Comparison of ENCODE assay signal across 12 cellular contexts in the genomic region with DNA sequence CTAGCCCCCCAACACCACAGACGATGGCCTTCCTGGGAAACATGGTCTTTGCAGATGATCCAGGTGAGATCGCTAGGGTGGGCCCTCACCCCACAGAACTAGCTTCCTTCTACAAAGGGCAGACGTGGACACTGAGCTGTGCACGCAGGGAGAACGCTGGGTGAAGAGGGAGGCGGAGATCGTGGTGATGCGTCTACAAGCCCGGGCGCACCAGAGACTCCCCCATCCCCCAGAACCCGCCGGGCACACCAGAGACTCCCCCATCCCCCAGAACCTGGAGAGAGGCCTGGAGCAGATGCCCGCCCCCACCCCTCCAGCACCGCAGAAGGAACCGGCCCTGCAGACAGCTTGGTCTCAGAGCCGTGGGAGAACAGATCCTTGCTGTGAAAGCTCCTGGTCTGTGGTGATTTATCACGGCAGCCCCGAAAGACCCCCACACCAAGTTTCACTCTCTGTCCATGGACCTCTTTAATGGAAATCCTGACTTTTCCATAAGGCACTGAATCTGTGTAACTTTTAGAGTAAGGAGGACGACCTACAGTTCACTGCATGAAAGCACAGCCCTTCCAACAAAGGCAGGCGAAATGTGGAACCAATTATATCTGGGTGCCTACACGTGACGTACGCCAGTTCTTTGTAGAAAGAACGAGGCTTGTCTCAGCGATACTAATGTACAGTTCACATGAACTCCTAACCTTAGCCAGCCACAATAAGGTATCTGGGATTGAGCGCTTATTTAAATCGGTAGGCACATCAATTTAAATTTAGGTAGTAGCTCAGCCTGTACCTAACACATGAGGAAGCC.
A peak's percentile ranks its signal among the peaks of the same experiment; 100 is the strongest.
DNase-seq lines count a peak whose midpoint lies in the region; ATAC-seq and TF ChIP-seq lines count a peak whose summit lies in the region.
"Had no signal": no experiment of that assay in that cellular context is flagged by ENCODE, and none has a peak within 500 bp of the region (broad histone marks: within the 10 kb centered on the region; RNA-seq: fewer than 3 reads in every experiment).

No MANE protein-coding gene starts in this region.

- DNase-seq in T-helper 1 cell, result no peak
- peak; percentile 82 for DNase-seq in SK-N-SH
- no peak for DNase-seq in endothelial cell (ENCODE audit: low spot score)
- no peak for DNase-seq in osteocyte (ENCODE audit: extremely low spot score, unreplicated experiment)
- DNase-seq in NCI-H446 treated with DMSO at 0.1 percent for 48 hours (lab: John Stamatoyannopoulos, UW), result no peak
- DNase-seq: mucosa of descending colon, NCI-H1694 treated with DMSO at 0.1 percent for 48 hours had no signal

- CTCF ChIA-PET in SK-N-SH (lab: Yijun Ruan, JAX), result interaction anchor here (1.0 to 2.1 kb wide), 3 partner anchors 9 to 53 kb away, joined by 4 to 6 read pairs (median 4); no protein-coding TSS in a partner anchor

- H3K9me2 ChIP-seq in SK-N-SH, result no peaks in the 10 kb centered on the region

- ATAC-seq in GM21390 (IDR thresholded peaks at IDR 0.05; ENCODE audit: unreplicated experiment), result no peak
- ATAC-seq in GM21515 (IDR thresholded peaks at IDR 0.05; ENCODE audit: unreplicated experiment), result no peak
- ATAC-seq: mucosa of descending colon had no signal

- H3K4me1 Mint-ChIP-seq in T-helper 1 cell treated with Interleukin-12 subunit alpha and Interleukin-12 subunit beta and Interleukin-4 antibody, amounts not matched to agents 30 μg/mL and 1 μg/mL, for 36 hours (ENCODE audit: low read depth), result peaks cover 47% of the 10 kb centered on the region
- H3K4me1 Mint-ChIP-seq in endothelial cell (ENCODE audit: unreplicated experiment) (peaks cover 51% of the 10 kb centered on the region), osteocyte (ENCODE audit: unreplicated experiment) (peaks cover 61% of the 10 kb centered on the region)

- TF ChIP-seq EP300 in SK-N-SH (IDR thresholded peaks at IDR 0.05; ENCODE audit: borderline replicate concordance in 1 of 2, low read depth in 1 of 2, low read length in 1 of 2), result peak in 1 of 2 experiments; percentile 66; a peak in 2 of 4 replicates

- H3K4me3 ChIP-seq in SK-N-SH (ENCODE audit: low read depth in 2 of 2, low read length in 1 of 2), result no peak overlapping the region; a peak in 1 of 4 replicates
- H3K4me3 ChIP-seq: mucosa of descending colon, skin epidermis had no signal

- TF ChIP-seq CTCF in SK-N-SH (IDR thresholded peaks at IDR 0.05), result no peak
- TF ChIP-seq CTCF in endothelial cell (IDR thresholded peaks at IDR 0.05; ENCODE audit: unreplicated experiment), result no peak
- no peak for TF ChIP-seq CTCF in osteocyte (IDR thresholded peaks at IDR 0.05)

- peaks cover 89% of the 10 kb centered on the region for H3K79me2 ChIP-seq in SK-N-SH (ENCODE audit: insufficient read depth)

- peaks cover 11 to 57% of the 10 kb centered on the region in 2 experiments for H3K4me1 ChIP-seq in SK-N-SH (ENCODE audit: control insufficient read depth in 1 of 2, insufficient read depth in 2 of 2, low read depth in 1 of 2, low read length in 1 of 2)

- no peaks in the 10 kb centered on the region for H3F3A ChIP-seq in SK-N-SH (replicated peaks; ENCODE audit: insufficient read depth)

- POLR2A ChIA-PET in SK-N-SH (lab: Yijun Ruan, JAX), result no interaction called here

- H2AFZ ChIP-seq in SK-N-SH (ENCODE audit: low read depth), result no peak overlapping the region

- WGBS in SK-N-SH (ENCODE audit: low lambda C conversion rate), result 54% methylated on average over 24 of the region's 27 CpGs

- peak overlapping the region; percentile 3; the same call in 1 of the 2 replicates for H3K4me2 ChIP-seq in SK-N-SH

- TF ChIP-seq RAD21 in SK-N-SH (IDR thresholded peaks at IDR 0.05; ENCODE audit: low read length), result peak; percentile 29

- H3K36me3 ChIP-seq in SK-N-SH (replicated peaks in 1 of 2; ENCODE audit: control insufficient read depth in 1 of 2, insufficient read depth in 2 of 2, low read length in 1 of 2), result no peaks in the 10 kb centered on the region

- peaks cover 92% of the 10 kb centered on the region for H4K20me1 ChIP-seq in SK-N-SH (ENCODE audit: insufficient read depth)

- no peak overlapping the region for H3K9ac ChIP-seq in SK-N-SH

- H3K4me3 Mint-ChIP-seq in T-helper 1 cell treated with Interleukin-12 subunit alpha and Interleukin-12 subunit beta and Interleukin-4 antibody, amounts not matched to agents 30 μg/mL and 1 μg/mL, for 36 hours, result no peak overlapping the region
- peak overlapping the region; percentile 35 for H3K4me3 Mint-ChIP-seq in endothelial cell (ENCODE audit: unreplicated experiment)
- H3K4me3 Mint-ChIP-seq in osteocyte (ENCODE audit: unreplicated experiment), result no peak overlapping the region

- no peaks in the 10 kb centered on the region for H3K27me3 ChIP-seq in SK-N-SH (ENCODE audit: insufficient read depth)

- peak overlapping the region; percentile 65 for H3K27ac Mint-ChIP-seq in T-helper 1 cell treated with Interleukin-12 subunit alpha and Interleukin-12 subunit beta and Interleukin-4 antibody, amounts not matched to agents 30 μg/mL and 1 μg/mL, for 36 hours
- peak overlapping the region; percentile 40 for H3K27ac Mint-ChIP-seq in endothelial cell (ENCODE audit: unreplicated experiment)
- peak overlapping the region; percentile 54 for H3K27ac Mint-ChIP-seq in osteocyte (ENCODE audit: unreplicated experiment)

- no peaks in the 10 kb centered on the region for H3K9me3 Mint-ChIP-seq in T-helper 1 cell treated with Interleukin-12 subunit alpha and Interleukin-12 subunit beta and Interleukin-4 antibody, amounts not matched to agents 30 μg/mL and 1 μg/mL, for 36 hours
- H3K9me3 Mint-ChIP-seq in endothelial cell (ENCODE audit: unreplicated experiment) (no peaks in the 10 kb centered on the region), osteocyte (ENCODE audit: unreplicated experiment) (no peaks in the 10 kb centered on the region)

- peaks cover 12% of the 10 kb centered on the region for H3K36me3 Mint-ChIP-seq in T-helper 1 cell treated with Interleukin-12 subunit alpha and Interleukin-12 subunit beta and Interleukin-4 antibody, amounts not matched to agents 30 μg/mL and 1 μg/mL, for 36 hours (ENCODE audit: low read depth)
- peaks cover 10% of the 10 kb centered on the region for H3K36me3 Mint-ChIP-seq in endothelial cell (ENCODE audit: low read depth, unreplicated experiment)
- H3K36me3 Mint-ChIP-seq in osteocyte (ENCODE audit: unreplicated experiment), result peaks cover 2% of the 10 kb centered on the region

- no peaks in the 10 kb centered on the region for H3K27me3 Mint-ChIP-seq in T-helper 1 cell treated with Interleukin-12 subunit alpha and Interleukin-12 subunit beta and Interleukin-4 antibody, amounts not matched to agents 30 μg/mL and 1 μg/mL, for 36 hours (ENCODE audit: low read depth)
- peaks cover 20% of the 10 kb centered on the region for H3K27me3 Mint-ChIP-seq in endothelial cell (ENCODE audit: unreplicated experiment)
- no peaks in the 10 kb centered on the region for H3K27me3 Mint-ChIP-seq in osteocyte (ENCODE audit: unreplicated experiment)

- peak overlapping the region; percentile 65 to 88; a peak in 3 of 4 replicates for H3K27ac ChIP-seq in SK-N-SH (ENCODE audit: low read depth in 2 of 2, low read length in 1 of 2)
- H3K27ac ChIP-seq: 22Rv1, skin epidermis had no signal

- no peaks in the 10 kb centered on the region for H3K9me3 ChIP-seq in SK-N-SH
- H3K9me3 ChIP-seq: mucosa of descending colon had no signal

TF ChIP-seq in SK-N-SH, 30 proteins besides CTCF, POLR2A, EP300 and RAD21 (continues in another document):
- TF ChIP-seq, protein P1, sequence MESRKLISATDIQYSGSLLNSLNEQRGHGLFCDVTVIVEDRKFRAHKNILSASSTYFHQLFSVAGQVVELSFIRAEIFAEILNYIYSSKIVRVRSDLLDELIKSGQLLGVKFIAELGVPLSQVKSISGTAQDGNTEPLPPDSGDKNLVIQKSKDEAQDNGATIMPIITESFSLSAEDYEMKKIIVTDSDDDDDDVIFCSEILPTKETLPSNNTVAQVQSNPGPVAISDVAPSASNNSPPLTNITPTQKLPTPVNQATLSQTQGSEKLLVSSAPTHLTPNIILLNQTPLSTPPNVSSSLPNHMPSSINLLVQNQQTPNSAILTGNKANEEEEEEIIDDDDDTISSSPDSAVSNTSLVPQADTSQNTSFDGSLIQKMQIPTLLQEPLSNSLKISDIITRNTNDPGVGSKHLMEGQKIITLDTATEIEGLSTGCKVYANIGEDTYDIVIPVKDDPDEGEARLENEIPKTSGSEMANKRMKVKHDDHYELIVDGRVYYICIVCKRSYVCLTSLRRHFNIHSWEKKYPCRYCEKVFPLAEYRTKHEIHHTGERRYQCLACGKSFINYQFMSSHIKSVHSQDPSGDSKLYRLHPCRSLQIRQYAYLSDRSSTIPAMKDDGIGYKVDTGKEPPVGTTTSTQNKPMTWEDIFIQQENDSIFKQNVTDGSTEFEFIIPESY (IDR thresholded peaks at IDR 0.05; ENCODE audit: borderline replicate concordance, low read depth), result no peak
- TF ChIP-seq RFX5 (IDR thresholded peaks at IDR 0.05; ENCODE audit: low read length) (peak; percentile 80), TCF12 (IDR thresholded peaks at IDR 0.05) (peak; percentile 81), RCOR1 (IDR thresholded peaks at IDR 0.05; ENCODE audit: low read length) (0 out of 2 replicates have a peak, but pooled peaks have one; percentile 35), YY1 (IDR thresholded peaks at IDR 0.05; ENCODE audit: low read depth) (no peak), TAF1 (IDR thresholded peaks at IDR 0.05; ENCODE audit: borderline replicate concordance, low read depth, low read length) (no peak)
- TF ChIP-seq, protein P2, sequence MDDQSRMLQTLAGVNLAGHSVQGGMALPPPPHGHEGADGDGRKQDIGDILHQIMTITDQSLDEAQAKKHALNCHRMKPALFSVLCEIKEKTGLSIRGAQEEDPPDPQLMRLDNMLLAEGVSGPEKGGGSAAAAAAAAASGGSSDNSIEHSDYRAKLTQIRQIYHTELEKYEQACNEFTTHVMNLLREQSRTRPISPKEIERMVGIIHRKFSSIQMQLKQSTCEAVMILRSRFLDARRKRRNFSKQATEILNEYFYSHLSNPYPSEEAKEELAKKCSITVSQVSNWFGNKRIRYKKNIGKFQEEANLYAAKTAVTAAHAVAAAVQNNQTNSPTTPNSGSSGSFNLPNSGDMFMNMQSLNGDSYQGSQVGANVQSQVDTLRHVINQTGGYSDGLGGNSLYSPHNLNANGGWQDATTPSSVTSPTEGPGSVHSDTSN (IDR thresholded peaks at IDR 0.05), result no peak
- TF ChIP-seq, protein P3, sequence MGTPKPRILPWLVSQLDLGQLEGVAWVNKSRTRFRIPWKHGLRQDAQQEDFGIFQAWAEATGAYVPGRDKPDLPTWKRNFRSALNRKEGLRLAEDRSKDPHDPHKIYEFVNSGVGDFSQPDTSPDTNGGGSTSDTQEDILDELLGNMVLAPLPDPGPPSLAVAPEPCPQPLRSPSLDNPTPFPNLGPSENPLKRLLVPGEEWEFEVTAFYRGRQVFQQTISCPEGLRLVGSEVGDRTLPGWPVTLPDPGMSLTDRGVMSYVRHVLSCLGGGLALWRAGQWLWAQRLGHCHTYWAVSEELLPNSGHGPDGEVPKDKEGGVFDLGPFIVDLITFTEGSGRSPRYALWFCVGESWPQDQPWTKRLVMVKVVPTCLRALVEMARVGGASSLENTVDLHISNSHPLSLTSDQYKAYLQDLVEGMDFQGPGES (IDR thresholded peaks at IDR 0.05; ENCODE audit: low read depth, low read length), result no peak
